Comparison of ENCODE assay signal across 29 cellular contexts in the genomic region with DNA sequence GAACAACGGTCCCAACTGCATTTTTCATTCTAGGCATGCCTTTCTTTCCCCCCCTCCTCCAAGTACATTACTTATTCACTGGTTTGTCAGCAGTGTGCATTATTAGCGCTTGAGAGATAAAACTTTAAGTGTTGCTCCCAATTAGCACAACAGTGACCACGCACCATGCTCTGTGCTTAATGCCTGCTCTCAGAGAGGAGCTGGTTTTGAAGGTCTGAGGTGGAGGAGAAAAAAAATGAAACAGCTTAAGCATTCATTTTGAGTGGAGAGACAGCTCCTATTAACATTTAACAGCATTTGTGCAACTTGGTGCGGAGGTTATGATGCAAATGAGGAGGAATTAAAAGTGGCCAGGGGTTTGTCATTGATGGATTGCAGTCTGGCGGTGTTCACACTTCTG.
DNase-seq lines count a peak whose midpoint lies in the region; TF ChIP-seq lines count a peak whose summit lies in the region.
"Had no signal": no experiment of that assay in that cellular context is flagged by ENCODE, and none has a peak within 500 bp of the region (broad histone marks: within the 10 kb centered on the region; RNA-seq: fewer than 3 reads in every experiment).

No MANE protein-coding gene starts in this region.

- H3K36me3 ChIP-seq in neuron (ENCODE audit: insufficient read depth, low read length) = no peaks in the 10 kb centered on the region
- H3K36me3 ChIP-seq: upper lobe of right lung had no signal

- H3K9me3 ChIP-seq in neuron (ENCODE audit: low read length) = no peaks in the 10 kb centered on the region
- H3K9me3 ChIP-seq: upper lobe of right lung had no signal

- no peak for TF ChIP-seq CTCF in brain (conservative IDR thresholded peaks at IDR 0.05)

- H3K9me3 Mint-ChIP-seq in brain = no peaks in the 10 kb centered on the region
- H3K9me3 Mint-ChIP-seq: activated naive CD4-positive, alpha-beta T cell treated with anti-CD3 and anti-CD28 coated beads, Interleukin-2, amount 50 U/mL, for 24 hours; CD14-positive monocyte; IgD-negative memory B cell had no signal

- no peaks in the 10 kb centered on the region for H3K36me3 Mint-ChIP-seq in brain
- H3K36me3 Mint-ChIP-seq: activated naive CD4-positive, alpha-beta T cell treated with anti-CD3 and anti-CD28 coated beads, Interleukin-2, amount 50 U/mL, for 24 hours; CD14-positive monocyte; IgD-negative memory B cell; naive thymus-derived CD8-positive, alpha-beta T cell had no signal

- H3K27ac Mint-ChIP-seq in brain = peak overlapping the region; percentile 0 to 95 (median 74)
- H3K27ac Mint-ChIP-seq: activated CD4-positive, alpha-beta memory T cell treated with anti-CD3 and anti-CD28 coated beads, Interleukin-2, amount 10 ng/mL, durations not matched to agents 7 days and 5 days; activated naive CD4-positive, alpha-beta T cell treated with anti-CD3 and anti-CD28 coated beads, Interleukin-2, amount 50 U/mL, for 24 hours; activated T-helper 17 cell treated with anti-CD3 and anti-CD28 coated beads, Interleukin-2, amount 50 U/mL, for 72 hours; CD14-positive monocyte; IgD-negative memory B cell had no signal

- peaks cover 50% of the 10 kb centered on the region for H3K4me1 ChIP-seq in neuron (ENCODE audit: insufficient read depth, low read length)
- H3K4me1 ChIP-seq: parathyroid adenoma, upper lobe of right lung had no signal

- H3K4me1 Mint-ChIP-seq in brain = peaks cover 65% of the 10 kb centered on the region
- H3K4me1 Mint-ChIP-seq: activated CD4-positive, alpha-beta memory T cell treated with anti-CD3 and anti-CD28 coated beads, Interleukin-2, amount 10 ng/mL, durations not matched to agents 7 days and 5 days; activated naive CD4-positive, alpha-beta T cell treated with anti-CD3 and anti-CD28 coated beads, Interleukin-2, amount 50 U/mL, for 24 hours; activated T-helper 17 cell treated with anti-CD3 and anti-CD28 coated beads, Interleukin-2, amount 50 U/mL, for 72 hours; CD14-positive monocyte; IgD-negative memory B cell; naive thymus-derived CD8-positive, alpha-beta T cell had no signal

- no peaks in the 10 kb centered on the region for H3K27me3 ChIP-seq in neuron (ENCODE audit: insufficient read depth, low read length)
- H3K27me3 ChIP-seq: upper lobe of right lung had no signal

- no peaks in the 10 kb centered on the region for H3K27me3 Mint-ChIP-seq in brain
- H3K27me3 Mint-ChIP-seq: activated CD4-positive, alpha-beta memory T cell treated with anti-CD3 and anti-CD28 coated beads, Interleukin-2, amount 10 ng/mL, durations not matched to agents 7 days and 5 days; activated naive CD4-positive, alpha-beta T cell treated with anti-CD3 and anti-CD28 coated beads, Interleukin-2, amount 50 U/mL, for 24 hours; activated T-helper 17 cell treated with anti-CD3 and anti-CD28 coated beads, Interleukin-2, amount 50 U/mL, for 72 hours; IgD-negative memory B cell; naive thymus-derived CD8-positive, alpha-beta T cell had no signal

- peak; percentile 63 to 72 for DNase-seq in NCI-H526 (lab: John Stamatoyannopoulos, UW)
- no peak for DNase-seq in NCI-H526 treated with DMSO at 0.1 percent for 48 hours (lab: John Stamatoyannopoulos, UW)
- DNase-seq in NCI-H1417 (lab: John Stamatoyannopoulos, UW) = peak in 2 of 3 experiments; percentile 40 to 77
- DNase-seq in posterior vena cava (ENCODE audit: low spot score) = no peak
- no peak for DNase-seq in stimulated activated naive CD4-positive, alpha-beta T cell treated with Interleukin-2 at 50 U/mL for 16 hours (lab: John Stamatoyannopoulos, UW)
- DNase-seq in GM19238 (ENCODE audit: insufficient read length, low spot score) = no peak
- DNase-seq: activated CD4-positive, alpha-beta memory T cell treated with anti-CD3 and anti-CD28 coated beads, Interleukin-2, amount 10 ng/mL, durations not matched to agents 7 days and 5 days; activated CD4-positive, alpha-beta T cell treated with anti-CD3 and anti-CD28 coated beads for 1 hour; activated CD8-positive, alpha-beta memory T cell treated with anti-CD3 and anti-CD28 coated beads, Interleukin-2, amount 50 U/mL, for 48 hours; DMS79 treated with DMSO at 0.1 percent for 48 hours; effector CD4-positive, alpha-beta T cell; hippocampal formation; naive thymus-derived CD8-positive, alpha-beta T cell; NCI-H2029 treated with DMSO at 0.1 percent for 48 hours; NCI-H226; NK-92 treated with Interleukin-12 subunit alpha and Interleukin-12 subunit beta, amount 100 ng/mL, for 24 hours; PC-3; right cardiac atrium; stimulated activated CD4-positive, alpha-beta T cell treated with anti-CD3 and anti-CD28 coated beads, Interleukin-1b, Interleukin-23, amount 100 ng/mL, for 48 hours; stimulated activated naive CD8-positive, alpha-beta T cell treated with anti-CD3 and anti-CD28 coated beads, Interleukin-15, Interleukin-2, amounts not matched to agents 100 U/mL and 50 U/mL, for 24 hours; upper lobe of right lung had no signal

- intact Hi-C loops in posterior vena cava (cut with DNase I) = no loop called here

- H3K4me3 Mint-ChIP-seq in brain = peak overlapping the region; percentile 29 to 72 (median 59)
- H3K4me3 Mint-ChIP-seq: activated CD4-positive, alpha-beta memory T cell treated with anti-CD3 and anti-CD28 coated beads, Interleukin-2, amount 10 ng/mL, durations not matched to agents 7 days and 5 days; activated naive CD4-positive, alpha-beta T cell treated with anti-CD3 and anti-CD28 coated beads, Interleukin-2, amount 50 U/mL, for 24 hours; activated T-helper 17 cell treated with anti-CD3 and anti-CD28 coated beads, Interleukin-2, amount 50 U/mL, for 72 hours; CD14-positive monocyte; IgD-negative memory B cell; naive thymus-derived CD8-positive, alpha-beta T cell had no signal

- H3K4me3 ChIP-seq in neuron (ENCODE audit: low read length) = peak overlapping the region; percentile 29
- H3K4me3 ChIP-seq: lung, upper lobe of right lung had no signal

- peak overlapping the region; percentile 6 for H2AFZ ChIP-seq in neuron (ENCODE audit: low read depth, low read length)
- H2AFZ ChIP-seq: parathyroid adenoma had no signal

Comparison
In these comparisons a context has a peak if more than half of its experiments do, and no peak if none do; other contexts are left out.
1. DNase-seq: peak in NCI-H526 (2 of 2) and NCI-H1417 (2 of 3); none in NCI-H526 treated with DMSO at 0.1 percent for 48 hours (single experiment), posterior vena cava (single experiment), stimulated activated naive CD4-positive, alpha-beta T cell treated with Interleukin-2 at 50 U/mL for 16 hours (single experiment) and GM19238 (single experiment).